9 cellular contexts compared by ENCODE assay signal in genomic region chr15:31974855-31975421, GRCh38. TPM values are rescaled to one million over a fixed set of nuclear protein-coding genes. Genes with fewer than 3 reads are reported as not detected.
A peak's percentile ranks its signal among the peaks of the same experiment; 100 is the strongest.
DNase-seq lines count a peak whose midpoint lies in the region; ATAC-seq and TF ChIP-seq lines count a peak whose summit lies in the region.
"Had no signal": no experiment of that assay in that cellular context is flagged by ENCODE, and none has a peak within 500 bp of the region (broad histone marks: within the 10 kb centered on the region; RNA-seq: fewer than 3 reads in every experiment).

No MANE protein-coding gene starts in this region.

- H3K4me2 ChIP-seq in HCT116 (ENCODE audit: low read length) (peak overlapping the region; percentile 51), OCI-LY7 (ENCODE audit: low read length) (no peak overlapping the region)

- H2AFZ ChIP-seq in HCT116 (ENCODE audit: low read depth, low read length, poor library complexity, severe bottlenecking): peak overlapping the region; percentile 93
- H2AFZ ChIP-seq in OCI-LY7 (ENCODE audit: low read length): no peak overlapping the region

- peak; percentile 65 for TF ChIP-seq RAD21 in HCT116 (IDR thresholded peaks at IDR 0.05; ENCODE audit: low read depth)

- H3K4me1 Mint-ChIP-seq in Caco-2 (ENCODE audit: low read depth, unreplicated experiment) (no peaks in the 10 kb centered on the region), brain (peaks cover 17% of the 10 kb centered on the region)
- peaks cover 4% of the 10 kb centered on the region for H3K4me1 Mint-ChIP-seq in T-helper 2 cell treated with Interferon-gamma antibody and Interleukin-4, amounts not matched to agents 5 μg/mL and 100 μg/mL, for 36 hours (ENCODE audit: low read depth)

- H3K79me2 ChIP-seq in HCT116 (ENCODE audit: insufficient read depth, low read length) (no peaks in the 10 kb centered on the region), OCI-LY7 (ENCODE audit: insufficient read depth, low read depth, low read length) (no peaks in the 10 kb centered on the region)

- RAD21 ChIA-PET in HCT116 (lab: Charles Lee; ENCODE audit: low non-redundant PET in 1 of 2, low total read pairs in 2 of 2, uncharacterized antibody in 2 of 2, unreplicated experiment in 2 of 2): no interaction called here

- H3K4me3 Mint-ChIP-seq in Caco-2 (ENCODE audit: unreplicated experiment) (peak overlapping the region; percentile 11), brain (peak overlapping the region; percentile 23 to 69 (median 46))
- H3K4me3 Mint-ChIP-seq in T-helper 2 cell treated with Interferon-gamma antibody and Interleukin-4, amounts not matched to agents 5 μg/mL and 100 μg/mL, for 36 hours: no peak overlapping the region
- H3K4me3 Mint-ChIP-seq: activated B cell treated with CpG ODN at 0.5 μM for 24 hours had no signal

- H3K36me3 ChIP-seq in Caco-2 (ENCODE audit: control insufficient read depth, insufficient read depth, low read length) (no peaks in the 10 kb centered on the region), HCT116 (ENCODE audit: control insufficient read depth in 1 of 2, insufficient read depth in 2 of 2, low read length in 2 of 2) (no peaks in the 10 kb centered on the region), OCI-LY7 (ENCODE audit: insufficient read depth, low read length) (no peaks in the 10 kb centered on the region), testis (ENCODE audit: low read depth, missing control alignments) (no peaks in the 10 kb centered on the region)

- peak; percentile 51 for DNase-seq in Caco-2
- no peak for DNase-seq in HCT116 (ENCODE audit: low read depth, low spot score)
- DNase-seq in OCI-LY7 (ENCODE audit: low spot score): peak; percentile 52
- DNase-seq in left colon: peak in 1 of 2 donors; percentile 28
- DNase-seq in testis: peak; percentile 57
- no peak for DNase-seq in T-helper 2 cell treated with Interferon-gamma antibody and Interleukin-4, amounts not matched to agents 5 μg/mL and 100 μg/mL, for 36 hours (ENCODE audit: low spot score)
- DNase-seq: activated B cell treated with CpG ODN at 0.5 μM for 24 hours had no signal

- no peaks in the 10 kb centered on the region for H3K4me1 ChIP-seq in Caco-2
- H3K4me1 ChIP-seq in HCT116 (ENCODE audit: control insufficient read depth in 1 of 2, insufficient read depth in 2 of 2, low read length in 2 of 2): peaks cover 6 to 25% of the 10 kb centered on the region in 2 experiments
- no peaks in the 10 kb centered on the region for H3K4me1 ChIP-seq in OCI-LY7 (ENCODE audit: insufficient read depth, low read length, poor library complexity, severe bottlenecking)
- H3K4me1 ChIP-seq in testis: no peaks in the 10 kb centered on the region

- CTCF ChIA-PET in Caco-2 (lab: Charles Lee): interaction anchor here (0.9 kb wide), 1 partner anchor 379 kb away, joined by 3 read pairs; no protein-coding TSS in a partner anchor
- CTCF ChIA-PET in HCT116 (lab: Charles Lee): interaction anchor here (1.2 kb wide), 1 partner anchor 486 kb away, joined by 4 read pairs; no protein-coding TSS in a partner anchor
- CTCF ChIA-PET in OCI-LY7 (lab: Charles Lee; ENCODE audit: unreplicated experiment): no interaction called here

- 2 to 3% methylated on average over 16 to 18 of the region's 18 CpGs for WGBS in testis, 2 donors

- no peaks in the 10 kb centered on the region for H3K9me3 Mint-ChIP-seq in Caco-2 (ENCODE audit: unreplicated experiment)
- H3K9me3 Mint-ChIP-seq in brain: peaks cover 0 to 5% (median 0%) of the 10 kb centered on the region in 5 experiments
- H3K9me3 Mint-ChIP-seq in T-helper 2 cell treated with Interferon-gamma antibody and Interleukin-4, amounts not matched to agents 5 μg/mL and 100 μg/mL, for 36 hours: no peaks in the 10 kb centered on the region
- H3K9me3 Mint-ChIP-seq: activated B cell treated with CpG ODN at 0.5 μM for 24 hours had no signal

- ATAC-seq in HCT116 (peak; percentile 50), left colon (peak; percentile 70), HG02970 (IDR thresholded peaks at IDR 0.05; ENCODE audit: low FRiP score, unreplicated experiment) (no peak)

- TF ChIP-seq POLR2A in HCT116 (IDR thresholded peaks at IDR 0.05; ENCODE audit: borderline replicate concordance, extremely low read depth, insufficient read depth, insufficient read length): no peak
- no peak for TF ChIP-seq POLR2A in testis (IDR thresholded peaks at IDR 0.05)

- POLR2A ChIA-PET in Caco-2 (lab: Charles Lee): no interaction called here
- POLR2A ChIA-PET in HCT116 (lab: Charles Lee): no interaction called here
- POLR2A ChIA-PET in OCI-LY7 (lab: Charles Lee): no interaction called here

- H3K27ac ChIP-seq in HCT116 (ENCODE audit: low read depth, low read length): no peak overlapping the region
- H3K27ac ChIP-seq in OCI-LY7 (ENCODE audit: low read depth, low read length, poor library complexity, severe bottlenecking): no peak overlapping the region
- H3K27ac ChIP-seq in testis: no peak overlapping the region

- no peak overlapping the region for H3K27ac Mint-ChIP-seq in Caco-2 (ENCODE audit: unreplicated experiment)
- H3K27ac Mint-ChIP-seq in brain: peak overlapping the region in 2 of 5 experiments; percentile 6 to 28
- no peak overlapping the region for H3K27ac Mint-ChIP-seq in T-helper 2 cell treated with Interferon-gamma antibody and Interleukin-4, amounts not matched to agents 5 μg/mL and 100 μg/mL, for 36 hours
- H3K27ac Mint-ChIP-seq: activated B cell treated with CpG ODN at 0.5 μM for 24 hours had no signal

- H4K20me1 ChIP-seq in HCT116 (ENCODE audit: insufficient read depth) (no peaks in the 10 kb centered on the region), OCI-LY7 (ENCODE audit: insufficient read depth, low read length) (no peaks in the 10 kb centered on the region)

- H3K9me2 ChIP-seq in HCT116 (ENCODE audit: insufficient read depth): no peaks in the 10 kb centered on the region
- no peaks in the 10 kb centered on the region for H3K9me2 ChIP-seq in OCI-LY7 (ENCODE audit: insufficient read depth, low read length)

- TF ChIP-seq CTCF in Caco-2 (IDR thresholded peaks at IDR 0.05; ENCODE audit: insufficient read depth in 1 of 2, low read depth in 1 of 2, low read length in 1 of 2, severe bottlenecking in 1 of 2, unreplicated experiment in 1 of 2): peak; percentile 58 to 62
- peak; percentile 43 to 86 (median 69); a peak in 5 of 6 replicates for TF ChIP-seq CTCF in HCT116 (IDR thresholded peaks at IDR 0.05 in 2 of 3, conservative IDR thresholded peaks at IDR 0.05 in 1 of 3; ENCODE audit: borderline replicate concordance in 1 of 3, insufficient read depth in 1 of 3, low read depth in 2 of 3, low read length in 2 of 3)
- peak; percentile 91 for TF ChIP-seq CTCF in OCI-LY7 (conservative IDR thresholded peaks at IDR 0.05; ENCODE audit: low read length)
- TF ChIP-seq CTCF in brain (conservative IDR thresholded peaks at IDR 0.05): peak; percentile 86
- TF ChIP-seq CTCF in testis (IDR thresholded peaks at IDR 0.05): peak; percentile 21 to 73 (median 67)

- intact Hi-C loops in Caco-2 (cut with micrococcal nuclease; ENCODE audit: unreplicated experiment) (no loop called here), HCT116 (cut with micrococcal nuclease) (loop anchor here (5.0 to 10.0 kb wide), 3 partner anchors 320 to 533 kb away; no protein-coding TSS in a partner anchor), OCI-LY7 (cut with micrococcal nuclease; ENCODE audit: unreplicated experiment) (loop anchor here (2.0 kb wide), 1 partner anchor 106 kb away; no protein-coding TSS in a partner anchor), left colon (cut with DNase I, micrococcal nuclease) (no loop called here), testis (cut with DNase I; ENCODE audit: low total_unique reads) (no loop called here)

- BruUV-seq in Caco-2 (replicated peaks; lab: Mats Ljungman, UMichigan) (no TSS peak), HCT116 (replicated peaks; lab: Mats Ljungman, UMichigan) (no TSS peak), OCI-LY7 (replicated peaks; lab: Mats Ljungman, UMichigan) (no TSS peak)

- peaks cover 4% of the 10 kb centered on the region for H3K36me3 Mint-ChIP-seq in Caco-2 (ENCODE audit: insufficient read depth, unreplicated experiment)
- H3K36me3 Mint-ChIP-seq in brain: no peaks in the 10 kb centered on the region
- H3K36me3 Mint-ChIP-seq in T-helper 2 cell treated with Interferon-gamma antibody and Interleukin-4, amounts not matched to agents 5 μg/mL and 100 μg/mL, for 36 hours (ENCODE audit: low read depth): no peaks in the 10 kb centered on the region

- H3K9me3 ChIP-seq in Caco-2 (no peaks in the 10 kb centered on the region), HCT116 (ENCODE audit: control insufficient read depth in 1 of 2, insufficient read depth in 1 of 2, low read depth in 1 of 2, low read length in 2 of 2) (no peaks in the 10 kb centered on the region), OCI-LY7 (ENCODE audit: low read length) (no peaks in the 10 kb centered on the region), testis (no peaks in the 10 kb centered on the region)

- H3K27me3 ChIP-seq in Caco-2 (replicated peaks; ENCODE audit: control insufficient read depth, insufficient read depth, low read length): no peaks in the 10 kb centered on the region
- H3K27me3 ChIP-seq in HCT116 (ENCODE audit: insufficient read depth, low read length): no peaks in the 10 kb centered on the region
- no peaks in the 10 kb centered on the region for H3K27me3 ChIP-seq in testis

- H3K4me3 ChIP-seq in Caco-2 (ENCODE audit: low read depth, low read length) (no peak overlapping the region), HCT116 (replicated peaks in 1 of 2; ENCODE audit: low read depth in 1 of 2, low read length in 2 of 2) (no peak overlapping the region), OCI-LY7 (ENCODE audit: low read depth, low read length, poor library complexity, severe bottlenecking) (no peak overlapping the region), testis (peak overlapping the region; percentile 4 to 13)

- H3K27me3 Mint-ChIP-seq in Caco-2 (ENCODE audit: insufficient read depth, unreplicated experiment): peaks cover 22% of the 10 kb centered on the region
- peaks cover 4% of the 10 kb centered on the region for H3K27me3 Mint-ChIP-seq in brain
- peaks cover 7% of the 10 kb centered on the region for H3K27me3 Mint-ChIP-seq in T-helper 2 cell treated with Interferon-gamma antibody and Interleukin-4, amounts not matched to agents 5 μg/mL and 100 μg/mL, for 36 hours (ENCODE audit: low read depth)

- H3K9ac ChIP-seq in HCT116 (ENCODE audit: low read length): no peak overlapping the region

RNA-seq across cellular contexts. Expression of gene CHRNA7, which starts 55.4 kb away (rescaled TPM):
- 0.11 and 0.21 TPM in 2 replicates for total RNA-seq in Caco-2 (2022)
- total RNA-seq in HCT116 (2021; ENCODE audit: unreplicated experiment): 6.8 TPM
- polyA plus RNA-seq in HCT116 (2012): 3.3 and 5.1 TPM in 2 replicates
- total RNA-seq in OCI-LY7 (2014; rRNA removed; shearing (Covaris generic)): not detected in 2 replicates
- not detected in 2 replicates for total RNA-seq in OCI-LY7 (2022)
- 1.8 TPM for polyA plus RNA-seq in brain (ENCODE audit: insufficient read depth, low read depth, low replicate concordance)
- total RNA-seq in left colon: 10 to 100 TPM in 1 of 2 donors, 1 to 10 TPM in 1; 1.8 to 11.8 TPM
- total RNA-seq in testis: 10 to 100 TPM; 17.8 to 24.5 TPM
- 6.2 TPM for polyA plus RNA-seq in testis (ENCODE audit: insufficient read depth, low read depth, low replicate concordance)
- total RNA-seq: activated B cell treated with CpG ODN at 0.5 μM for 24 hours had no signal

Comparison
In these comparisons a context has a peak if more than half of its experiments do, and no peak if none do; other contexts are left out.
1. DNase-seq: peak in Caco-2 (2 of 2), OCI-LY7 (single experiment) and testis (single experiment); none in HCT116 (single experiment) and T-helper 2 cell treated with Interferon-gamma antibody and Interleukin-4, amounts not matched to agents 5 μg/mL and 100 μg/mL, for 36 hours (single experiment).
2. H3K4me3 ChIP-seq: peak in testis (2 of 2); none in Caco-2 (single experiment), HCT116 (0 of 2) and OCI-LY7 (single experiment).
3. intact Hi-C loops: an anchor here in HCT116 (5.0 to 10.0 kb wide) and OCI-LY7 (2.0 kb wide); none called in Caco-2, left colon and testis.
4. Peak in every context shown above with its lines, with median percentiles within 50 percentile points of each other: CTCF ChIP-seq.